Comparison of ENCODE assay signal across 27 cellular contexts in genomic region chr16:28205974-28206373, GRCh38. TPM values are rescaled to one million over a fixed set of nuclear protein-coding genes. Genes with fewer than 3 reads are reported as not detected.
A peak's percentile ranks its signal among the peaks of the same experiment; 100 is the strongest.
DNase-seq lines count a peak whose midpoint lies in the region; ATAC-seq, FAIRE-seq and TF ChIP-seq lines count a peak whose summit lies in the region.
"Had no signal": no experiment of that assay in that cellular context is flagged by ENCODE, and none has a peak within 500 bp of the region (broad histone marks: within the 10 kb centered on the region; RNA-seq: fewer than 3 reads in every experiment).

No MANE protein-coding gene starts in this region.

- H4K20me1 ChIP-seq in GM12878 (ENCODE audit: control insufficient read depth, insufficient read depth): peaks cover 7% of the 10 kb centered on the region

- FAIRE-seq in GM12878 (lab: Jason Lieb, UNC) (no peak), small intestine (lab: Jason Lieb, UNC) (no peak)
- FAIRE-seq: A549, D721Med, GM12891, GM18507, H54 had no signal

- 100% methylated on average over 2 of the region's 4 CpGs for WGBS in GM12878 (ENCODE audit: insufficient coverage, insufficient replicate concordance, low lambda C conversion rate, missing lambda C conversion rate)
- 91 to 99% (median 97%) methylated on average over 2 to 4 of the region's 4 CpGs for WGBS in small intestine, 3 donors

- ATAC-seq in GM12878: no peak
- no peak for ATAC-seq in naive thymus-derived CD4-positive, alpha-beta T cell
- ATAC-seq in GM19351 (IDR thresholded peaks at IDR 0.05; ENCODE audit: unreplicated experiment): no peak
- no peak for ATAC-seq in left cardiac atrium
- ATAC-seq: A549 had no signal

- H3K79me2 ChIP-seq in GM12878 (ENCODE audit: control insufficient read depth, insufficient read depth, low read length): peaks cover 92% of the 10 kb centered on the region

- TF ChIP-seq EP300 in GM12878 (IDR thresholded peaks at IDR 0.05; ENCODE audit: borderline replicate concordance in 1 of 2, control insufficient read depth in 1 of 2, low read depth in 2 of 2, low read length in 2 of 2): no peak

- H3K4me1 Mint-ChIP-seq in activated naive CD4-positive, alpha-beta T cell treated with anti-CD3 and anti-CD28 coated beads for 36 hours (ENCODE audit: low read depth): peaks cover 36% of the 10 kb centered on the region
- H3K4me1 Mint-ChIP-seq in activated naive CD4-positive, alpha-beta T cell treated with anti-CD3 and anti-CD28 coated beads, Interleukin-2, amount 10 ng/mL, durations not matched to agents 7 days and 5 days: peaks cover 44% of the 10 kb centered on the region
- H3K4me1 Mint-ChIP-seq in naive thymus-derived CD4-positive, alpha-beta T cell: peaks cover 4 to 49% (median 39%) of the 10 kb centered on the region in 7 donors

- intact Hi-C loops in activated naive CD4-positive, alpha-beta T cell treated with anti-CD3 and anti-CD28 coated beads for 36 hours (cut with micrococcal nuclease): no loop called here
- intact Hi-C loops in GM12878 (cut with micrococcal nuclease; ENCODE audit: unreplicated experiment) (no loop called here), left cardiac atrium (cut with DNase I) (no loop called here)
- intact Hi-C loops in naive thymus-derived CD4-positive, alpha-beta T cell (cut with micrococcal nuclease): no loop called here

- no peak overlapping the region; the same call in 1 of the 2 replicates for H3K4me2 ChIP-seq in GM12878 (ENCODE audit: control insufficient read depth, insufficient read depth)
- H3K4me2 ChIP-seq: A549 had no signal

- H3K27me3 Mint-ChIP-seq in activated naive CD4-positive, alpha-beta T cell treated with anti-CD3 and anti-CD28 coated beads for 36 hours (ENCODE audit: low read depth): no peaks in the 10 kb centered on the region
- H3K27me3 Mint-ChIP-seq in activated naive CD4-positive, alpha-beta T cell treated with anti-CD3 and anti-CD28 coated beads, Interleukin-2, amount 10 ng/mL, durations not matched to agents 7 days and 5 days: no peaks in the 10 kb centered on the region
- H3K27me3 Mint-ChIP-seq in naive thymus-derived CD4-positive, alpha-beta T cell: no peaks in the 10 kb centered on the region
- H3K27me3 Mint-ChIP-seq: CD4-positive, alpha-beta T cell had no signal

- no peak overlapping the region for H3K27ac ChIP-seq in GM12878 (ENCODE audit: control insufficient read depth, insufficient read depth)
- H3K27ac ChIP-seq in naive thymus-derived CD4-positive, alpha-beta T cell (ENCODE audit: low read depth, low read length): no peak overlapping the region
- H3K27ac ChIP-seq in small intestine (ENCODE audit: low read depth in 1 of 2, low read length in 1 of 2): no peak overlapping the region
- H3K27ac ChIP-seq: A549 had no signal

- CTCF ChIA-PET in activated naive CD4-positive, alpha-beta T cell treated with anti-CD3 and anti-CD28 coated beads for 36 hours (lab: Charles Lee): no interaction called here
- CTCF ChIA-PET in activated naive CD4-positive, alpha-beta T cell treated with anti-CD3 and anti-CD28 coated beads, Interleukin-2, amount 10 ng/mL, durations not matched to agents 7 days and 5 days (lab: Charles Lee): no interaction called here
- CTCF ChIA-PET in GM12878 (lab: Yijun Ruan, JAX): interaction anchor here (1.3 to 8.1 kb wide), 3 partner anchors 12 to 65 kb away, joined by 4 to 91 read pairs (median 31); no protein-coding TSS in a partner anchor
- CTCF ChIA-PET in naive thymus-derived CD4-positive, alpha-beta T cell (lab: Charles Lee): interaction anchor here (1.6 kb wide), 1 partner anchor 12 kb away, joined by 7 read pairs; no protein-coding TSS in a partner anchor

- no peaks in the 10 kb centered on the region for H3K9me3 Mint-ChIP-seq in activated naive CD4-positive, alpha-beta T cell treated with anti-CD3 and anti-CD28 coated beads for 36 hours
- H3K9me3 Mint-ChIP-seq in activated naive CD4-positive, alpha-beta T cell treated with anti-CD3 and anti-CD28 coated beads, Interleukin-2, amount 10 ng/mL, durations not matched to agents 7 days and 5 days: no peaks in the 10 kb centered on the region
- H3K9me3 Mint-ChIP-seq in naive thymus-derived CD4-positive, alpha-beta T cell: peaks cover 0 to 2% (median 0%) of the 10 kb centered on the region in 11 donors
- H3K9me3 Mint-ChIP-seq: CD4-positive, alpha-beta T cell; HFFc6 had no signal

- peak overlapping the region; percentile 10 for H3K27ac Mint-ChIP-seq in activated naive CD4-positive, alpha-beta T cell treated with anti-CD3 and anti-CD28 coated beads for 36 hours
- H3K27ac Mint-ChIP-seq in activated naive CD4-positive, alpha-beta T cell treated with anti-CD3 and anti-CD28 coated beads, Interleukin-2, amount 10 ng/mL, durations not matched to agents 7 days and 5 days: no peak overlapping the region
- peak overlapping the region in 5 of 9 donors; percentile 9 to 89 (median 41) for H3K27ac Mint-ChIP-seq in naive thymus-derived CD4-positive, alpha-beta T cell
- H3K27ac Mint-ChIP-seq: CD4-positive, alpha-beta T cell; HFFc6 had no signal

- peaks cover 56% of the 10 kb centered on the region for H3K36me3 Mint-ChIP-seq in activated naive CD4-positive, alpha-beta T cell treated with anti-CD3 and anti-CD28 coated beads for 36 hours (ENCODE audit: low read depth)
- peaks cover 24% of the 10 kb centered on the region for H3K36me3 Mint-ChIP-seq in activated naive CD4-positive, alpha-beta T cell treated with anti-CD3 and anti-CD28 coated beads, Interleukin-2, amount 10 ng/mL, durations not matched to agents 7 days and 5 days
- peaks cover 16 to 37% (median 31%) of the 10 kb centered on the region in 5 donors for H3K36me3 Mint-ChIP-seq in naive thymus-derived CD4-positive, alpha-beta T cell

- no peak overlapping the region for H3K4me3 Mint-ChIP-seq in activated naive CD4-positive, alpha-beta T cell treated with anti-CD3 and anti-CD28 coated beads for 36 hours
- no peak overlapping the region for H3K4me3 Mint-ChIP-seq in activated naive CD4-positive, alpha-beta T cell treated with anti-CD3 and anti-CD28 coated beads, Interleukin-2, amount 10 ng/mL, durations not matched to agents 7 days and 5 days
- H3K4me3 Mint-ChIP-seq in naive thymus-derived CD4-positive, alpha-beta T cell: peak overlapping the region in 3 of 10 donors; percentile 20 to 33 (median 31)
- H3K4me3 Mint-ChIP-seq: CD14-positive monocyte, HFFc6 had no signal

- no peak for TF ChIP-seq RAD21 in GM12878 (IDR thresholded peaks at IDR 0.05; ENCODE audit: insufficient read depth, low read depth, low read length)

- H3K4me1 ChIP-seq in GM12878 (ENCODE audit: control insufficient read depth, insufficient read depth, low read length): peaks cover 21% of the 10 kb centered on the region
- H3K4me1 ChIP-seq in naive thymus-derived CD4-positive, alpha-beta T cell (ENCODE audit: control insufficient read depth in 2 of 2, insufficient read depth in 2 of 2, low read length in 2 of 2): peaks cover 35 to 61% of the 10 kb centered on the region in 2 donors
- H3K4me1 ChIP-seq in small intestine (ENCODE audit: control insufficient read depth in 2 of 2, insufficient read depth in 1 of 2, low read depth in 1 of 2, low read length in 1 of 2): peaks cover 3% of the 10 kb centered on the region in 2 donors
- H3K4me1 ChIP-seq: BE2C had no signal

- SMC1A ChIA-PET in GM12878 (lab: Charles Lee; ENCODE audit: uncharacterized antibody, unreplicated experiment): interaction anchor here (1.3 to 8.7 kb wide), 3 partner anchors 9 to 18 kb away, joined by 3 to 272 read pairs (median 6); no protein-coding TSS in a partner anchor

- H3K9me3 ChIP-seq in GM12878 (replicated peaks; ENCODE audit: control insufficient read depth, insufficient read depth, low read length): no peaks in the 10 kb centered on the region
- H3K9me3 ChIP-seq in naive thymus-derived CD4-positive, alpha-beta T cell (ENCODE audit: control insufficient read depth in 2 of 3, low read length in 3 of 3): no peaks in the 10 kb centered on the region
- H3K9me3 ChIP-seq in small intestine (ENCODE audit: control insufficient read depth, low read depth): no peaks in the 10 kb centered on the region
- H3K9me3 ChIP-seq: A549; BE2C; BLaER1 treated with 17β-estradiol and CSF1 and Interleukin-3, amounts not matched to agents 10 nM and 100 nM; HAP-1 had no signal

- TF ChIP-seq CTCF in GM12878 (IDR thresholded peaks at IDR 0.05 in 2 of 3, conservative IDR thresholded peaks at IDR 0.05 in 1 of 3; ENCODE audit: control insufficient read depth in 2 of 3, extremely low read depth in 1 of 3, insufficient read depth in 1 of 3, low read depth in 3 of 3, low read length in 3 of 3): no peak

- H3K36me3 ChIP-seq in GM12878 (ENCODE audit: control insufficient read depth in 2 of 2, insufficient read depth in 2 of 2, low read length in 1 of 2): peaks cover 7 to 36% of the 10 kb centered on the region in 2 experiments
- peaks cover 25 to 56% (median 35%) of the 10 kb centered on the region in 3 experiments for H3K36me3 ChIP-seq in naive thymus-derived CD4-positive, alpha-beta T cell (ENCODE audit: control insufficient read depth in 2 of 3, insufficient read depth in 3 of 3, low read length in 3 of 3)
- peaks cover 10 to 13% of the 10 kb centered on the region in 2 donors for H3K36me3 ChIP-seq in small intestine (ENCODE audit: control insufficient read depth in 2 of 2, insufficient read depth in 2 of 2, low read length in 2 of 2)

- TF ChIP-seq POLR2A in GM12878 (IDR thresholded peaks at IDR 0.05; ENCODE audit: low read depth, low read length): no peak

- H3K9ac ChIP-seq in GM12878 (ENCODE audit: control insufficient read depth, insufficient read depth, low read length): no peak overlapping the region

- H3K27me3 ChIP-seq in GM12878 (replicated peaks in 1 of 2; ENCODE audit: control insufficient read depth in 2 of 2, insufficient read depth in 2 of 2, low read length in 1 of 2): no peaks in the 10 kb centered on the region
- no peaks in the 10 kb centered on the region for H3K27me3 ChIP-seq in naive thymus-derived CD4-positive, alpha-beta T cell (ENCODE audit: control insufficient read depth in 2 of 2, insufficient read depth in 2 of 2, low read length in 2 of 2)
- no peaks in the 10 kb centered on the region for H3K27me3 ChIP-seq in small intestine (ENCODE audit: control insufficient read depth in 2 of 2, insufficient read depth in 2 of 2, low read length in 2 of 2)
- H3K27me3 ChIP-seq: BE2C; BLaER1 treated with 17β-estradiol and CSF1 and Interleukin-3, amounts not matched to agents 10 nM and 100 nM had no signal

- H3K4me3 ChIP-seq in GM12878 (0 out of 2 replicates have a peak overlapping the region, but pooled peaks have one; percentile 3), small intestine (ENCODE audit: low read depth in 1 of 2, low read length in 2 of 2) (no peak overlapping the region)
- no peak overlapping the region for H3K4me3 ChIP-seq in naive thymus-derived CD4-positive, alpha-beta T cell (ENCODE audit: low read length)
- H3K4me3 ChIP-seq: A549, HAP-1 had no signal

- no peak overlapping the region for H2AFZ ChIP-seq in GM12878 (ENCODE audit: control insufficient read depth, low read depth, low read length)

- in situ Hi-C loops in GM12878 (cut with MboI): no loop called here

- POLR2A ChIA-PET in GM12878 (lab: Charles Lee): interaction anchor here (0.6 to 1.3 kb wide), 2 partner anchors 12 to 75 kb away, joined by 3 to 4 read pairs; no protein-coding TSS in a partner anchor
- POLR2A ChIA-PET in naive thymus-derived CD4-positive, alpha-beta T cell (lab: Charles Lee): interaction anchor here (1.0 to 5.5 kb wide), 4 partner anchors 9 to 67 kb away, joined by 3 to 47 read pairs (median 7); no protein-coding TSS in a partner anchor

- no TSS peak for BruUV-seq in GM12878 (replicated peaks; lab: Mats Ljungman, UMichigan)

- RAD21 ChIA-PET in GM12878 (lab: Charles Lee; ENCODE audit: unreplicated experiment): interaction anchor here (12.5 kb wide), 1 partner anchor 16 kb away, joined by 192 read pairs; no protein-coding TSS in a partner anchor

- no peak for DNase-seq in activated naive CD4-positive, alpha-beta T cell treated with anti-CD3 and anti-CD28 coated beads for 36 hours
- DNase-seq in activated naive CD4-positive, alpha-beta T cell treated with anti-CD3 and anti-CD28 coated beads, Interleukin-2, amount 10 ng/mL, durations not matched to agents 7 days and 5 days: no peak
- DNase-seq in GM12878 (ENCODE audit: low read depth, low spot score) (no peak), small intestine (peak; percentile 22), left cardiac atrium (no peak), NCI-H146 (lab: John Stamatoyannopoulos, UW) (no peak)
- DNase-seq in naive thymus-derived CD4-positive, alpha-beta T cell: no peak
- DNase-seq: 8988T; ACHN; AML-193; BE2C; CD4-positive, alpha-beta T cell; DMS 273 treated with DMSO at 0.1 percent for 48 hours; DMS79; EL; GDM1; GOT3; HFFc6 had no signal

RNA-seq across cellular contexts. Expression of gene XPO6, which starts 5.8 kb away (rescaled TPM):
- 100 to 1,000 TPM; 215 to 229 TPM for total RNA-seq in activated naive CD4-positive, alpha-beta T cell treated with anti-CD3 and anti-CD28 coated beads for 36 hours
- total RNA-seq in GM12878 (2013; cell fraction: nucleolus; rRNA removed): 640 and 681 TPM in 2 replicates
- 117 and 134 TPM in 2 replicates for total RNA-seq in GM12878 (2014; rRNA removed)
- 79.2 and 86.3 TPM in 2 replicates for total RNA-seq in GM12878 (2014; rRNA removed; fragmentation: Illumina TruSeq; extraction: Trizol)
- 178 and 180 TPM in 2 replicates for total RNA-seq in GM12878 (2021)
- 101 TPM for polyA plus RNA-seq in GM12878 (2011; ENCODE audit: low read depth)
- 233 and 246 TPM in 2 replicates for polyA plus RNA-seq in GM12878 (2011; rRNA removed)
- 320 and 350 TPM in 2 replicates for polyA plus RNA-seq in GM12878 (2011; cell fraction: cytosol; rRNA removed)
- 448 and 489 TPM in 2 replicates for polyA plus RNA-seq in GM12878 (2011; cell fraction: nucleus; rRNA removed)
- polyA plus RNA-seq in GM12878 (2012): 110 and 124 TPM in 2 replicates
- polyA plus RNA-seq in GM12878 (2014; fragmentation: Illumina TruSeq; extraction: Trizol): 136 and 149 TPM in 2 replicates
- 10 to 100 TPM in 1 of 2 experiments, 1 to 10 TPM in 1; 9.9 to 26.8 TPM for polyA plus RNA-seq in GM12878 (2014; fragmentation: Nextera tagmentation; extraction: Ambion mirVana)
- polyA plus RNA-seq in GM12878 (2014; rRNA removed): 143 and 152 TPM in 2 replicates
- polyA plus RNA-seq in GM12878 (2016; fragmentation: Nextera tagmentation; extraction: Ambion mirVana): 10 to 100 TPM; 55.0 to 55.2 TPM
- polyA minus RNA-seq in GM12878 (2011; rRNA and poly(A)+ RNA removed): 462 and 470 TPM in 2 replicates
- polyA minus RNA-seq in GM12878 (2011; cell fraction: cytosol; rRNA and poly(A)+ RNA removed): 122 and 141 TPM in 2 replicates
- polyA minus RNA-seq in GM12878 (2011; cell fraction: nucleus; rRNA and poly(A)+ RNA removed): 280 and 319 TPM in 2 replicates
- 100 to 1,000 TPM; 232 to 437 (median 385) TPM for total RNA-seq in naive thymus-derived CD4-positive, alpha-beta T cell
- 100 to 1,000 TPM in 1 of 2 donors, 10 to 100 TPM in 1; 89.5 to 144 TPM for polyA plus RNA-seq in naive thymus-derived CD4-positive, alpha-beta T cell
- 10 to 100 TPM; 52.3 to 78.1 (median 61.0) TPM for polyA plus RNA-seq in small intestine
- total RNA-seq in left cardiac atrium: 10 to 100 TPM; 34.6 to 46.4 TPM

Comparison
In these comparisons a context has a peak if more than half of its experiments do, and no peak if none do; other contexts are left out.
1. CTCF ChIA-PET loops: an anchor here in GM12878 (1.3 to 8.1 kb wide) and naive thymus-derived CD4-positive, alpha-beta T cell (1.6 kb wide); none called in activated naive CD4-positive, alpha-beta T cell treated with anti-CD3 and anti-CD28 coated beads for 36 hours and activated naive CD4-positive, alpha-beta T cell treated with anti-CD3 and anti-CD28 coated beads, Interleukin-2, amount 10 ng/mL, durations not matched to agents 7 days and 5 days.